8 cellular contexts compared by ENCODE assay signal in the genomic region with DNA sequence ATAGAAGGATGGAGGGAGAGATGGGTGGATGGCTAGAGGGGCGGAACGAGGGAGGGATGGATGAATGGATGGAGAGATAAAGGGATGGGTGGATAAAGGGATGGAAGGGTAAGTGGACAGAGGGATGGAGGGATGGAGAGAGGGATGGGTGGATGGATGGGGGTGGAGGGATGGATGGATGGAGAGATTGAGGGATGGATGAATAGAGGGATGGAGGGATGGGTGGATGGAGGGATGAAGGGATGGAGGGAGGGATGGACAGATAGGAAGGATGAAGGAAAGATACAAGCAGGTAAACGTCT.
"Had no signal": no experiment of that assay in that cellular context is flagged by ENCODE, and none has a peak within 500 bp of the region (broad histone marks: within the 10 kb centered on the region; RNA-seq: fewer than 3 reads in every experiment).

No MANE protein-coding gene starts in this region.

- H3K9ac ChIP-seq: KMS-11 had no signal

- H3K9me3 Mint-ChIP-seq: GM23338 had no signal

- DNase-seq: H7, IMR-90, KBM-7 had no signal

- H3K36me3 ChIP-seq: HAP-1 had no signal

- H3K4me3 ChIP-seq: GM23338, HAP-1 had no signal

- H3K4me2 ChIP-seq: GM23338, KMS-11 had no signal

- H2AFZ ChIP-seq: GM23338 had no signal

- H3K4me1 ChIP-seq: HAP-1 had no signal

- H3K9me3 ChIP-seq: HAP-1 had no signal

- H3K27ac ChIP-seq: HL-60, KMS-11 had no signal

- H3K27ac Mint-ChIP-seq: GM23338 had no signal

- H3K4me3 Mint-ChIP-seq: GM23338 had no signal

- ATAC-seq: GM23338, HCT116 had no signal
